ENCODE assay signal across 2 cellular contexts in the genomic region with DNA sequence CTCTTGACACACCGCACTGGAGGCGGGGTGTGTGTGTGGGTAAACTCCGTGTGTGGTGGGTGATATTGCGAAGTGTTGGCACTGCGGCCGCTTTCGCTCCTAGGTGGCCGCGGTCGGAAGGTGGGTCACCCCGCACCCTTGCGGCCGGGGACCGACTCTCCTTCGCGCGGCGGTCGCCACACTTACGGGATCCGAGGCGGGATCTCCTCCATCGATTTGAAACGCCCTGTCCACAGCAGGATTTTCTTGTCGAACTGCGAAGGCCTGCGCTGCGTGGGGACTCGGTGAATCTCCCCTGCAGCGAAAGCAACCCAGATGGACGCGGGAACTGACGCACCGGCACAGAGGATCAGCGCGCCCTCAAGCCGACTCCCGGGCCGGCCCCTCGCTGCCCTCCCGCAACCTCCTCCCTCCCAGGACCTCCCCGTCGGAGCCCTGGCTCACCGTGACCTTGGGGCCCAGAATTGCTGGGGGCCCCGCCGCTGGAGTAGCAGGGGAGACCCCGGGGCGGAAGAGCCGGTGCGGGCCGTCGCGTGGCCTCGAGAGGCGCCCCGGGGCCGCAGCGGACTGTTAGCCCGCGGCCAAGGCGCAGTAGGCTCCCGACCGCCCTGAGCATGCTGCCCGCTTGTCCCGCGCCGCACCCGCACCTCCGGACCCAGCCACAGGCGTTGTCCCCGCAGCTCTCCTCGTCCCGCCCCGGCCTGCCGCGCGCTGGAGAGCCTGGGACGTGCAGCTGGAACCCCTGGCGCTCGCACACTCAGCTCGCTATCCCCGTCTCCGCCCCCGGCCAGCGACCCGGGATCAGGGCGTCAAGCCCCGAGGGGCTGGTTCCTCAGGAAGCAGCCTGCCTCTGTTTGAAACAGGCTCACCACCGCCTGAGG.
TF ChIP-seq lines count a peak whose summit lies in the region.

A gene (minus strand): TSS at position 759 of the 881 bp plus-strand sequence. CDS start 143 bp downstream, at position 616.

TF ChIP-seq in IMR-90, 13 proteins besides CTCF, POLR2A, EP300 and RAD21:
- TF ChIP-seq MAFK (IDR thresholded peaks at IDR 0.05; ENCODE audit: low read depth, low read length) (no peak), CHD1 (IDR thresholded peaks at IDR 0.05; ENCODE audit: low read depth, low read length) (no peak), NFE2L2 (IDR thresholded peaks at IDR 0.05; ENCODE audit: low read depth, low read length) (no peak)

TF ChIP-seq in HepG2, 621 proteins besides CTCF, POLR2A, EP300 and RAD21 (continues in another document):
- TF ChIP-seq ZNF816 (CRISPR knock-in tag; IDR thresholded peaks at IDR 0.05; ENCODE audit: borderline replicate concordance) (no peak), GTF3A (CRISPR knock-in tag; conservative IDR thresholded peaks at IDR 0.05) (peak; percentile 68; the same call in 1 of the 2 replicates), GABPB1 (CRISPR knock-in tag; IDR thresholded peaks at IDR 0.05) (peak; percentile 34; the same call in 1 of the 2 replicates), RFX1 (IDR thresholded peaks at IDR 0.05) (no peak), ZNF672 (CRISPR knock-in tag; IDR thresholded peaks at IDR 0.05) (no peak), ZFX (CRISPR knock-in tag; IDR thresholded peaks at IDR 0.05; ENCODE audit: low read depth) (peak; percentile 43; the same call in 1 of the 2 replicates), ZNF543 (CRISPR knock-in tag; IDR thresholded peaks at IDR 0.05) (0 out of 2 replicates have a peak, but pooled peaks have one; percentile 13), ZNF160 (CRISPR knock-in tag; IDR thresholded peaks at IDR 0.05) (no peak), MTA1 (CRISPR knock-in tag; IDR thresholded peaks at IDR 0.05; ENCODE audit: borderline replicate concordance) (peak; percentile 66; the same call in 1 of the 2 replicates), CCAR2 (optimal IDR thresholded peaks at IDR 0.05; ENCODE audit: low read depth, low read length) (no peak), ZNF326 (CRISPR knock-in tag; IDR thresholded peaks at IDR 0.05; ENCODE audit: borderline replicate concordance) (no peak), ZNF891 (CRISPR knock-in tag; IDR thresholded peaks at IDR 0.05) (peak; percentile 42; the same call in 1 of the 2 replicates), THAP11 (CRISPR knock-in tag; IDR thresholded peaks at IDR 0.05) (no peak), ZNF274 (CRISPR knock-in tag; IDR thresholded peaks at IDR 0.05) (peak; percentile 42; the same call in 1 of the 2 replicates), ARNTL (CRISPR knock-in tag; IDR thresholded peaks at IDR 0.05) (peak; percentile 29; the same call in 1 of the 2 replicates)
- TF ChIP-seq, protein P1, sequence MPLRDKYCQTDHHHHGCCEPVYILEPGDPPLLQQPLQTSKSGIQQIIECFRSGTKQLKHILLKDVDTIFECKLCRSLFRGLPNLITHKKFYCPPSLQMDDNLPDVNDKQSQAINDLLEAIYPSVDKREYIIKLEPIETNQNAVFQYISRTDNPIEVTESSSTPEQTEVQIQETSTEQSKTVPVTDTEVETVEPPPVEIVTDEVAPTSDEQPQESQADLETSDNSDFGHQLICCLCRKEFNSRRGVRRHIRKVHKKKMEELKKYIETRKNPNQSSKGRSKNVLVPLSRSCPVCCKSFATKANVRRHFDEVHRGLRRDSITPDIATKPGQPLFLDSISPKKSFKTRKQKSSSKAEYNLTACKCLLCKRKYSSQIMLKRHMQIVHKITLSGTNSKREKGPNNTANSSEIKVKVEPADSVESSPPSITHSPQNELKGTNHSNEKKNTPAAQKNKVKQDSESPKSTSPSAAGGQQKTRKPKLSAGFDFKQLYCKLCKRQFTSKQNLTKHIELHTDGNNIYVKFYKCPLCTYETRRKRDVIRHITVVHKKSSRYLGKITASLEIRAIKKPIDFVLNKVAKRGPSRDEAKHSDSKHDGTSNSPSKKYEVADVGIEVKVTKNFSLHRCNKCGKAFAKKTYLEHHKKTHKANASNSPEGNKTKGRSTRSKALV (CRISPR knock-in tag; IDR thresholded peaks at IDR 0.05), result peak; percentile 96
- TF ChIP-seq, protein P2, sequence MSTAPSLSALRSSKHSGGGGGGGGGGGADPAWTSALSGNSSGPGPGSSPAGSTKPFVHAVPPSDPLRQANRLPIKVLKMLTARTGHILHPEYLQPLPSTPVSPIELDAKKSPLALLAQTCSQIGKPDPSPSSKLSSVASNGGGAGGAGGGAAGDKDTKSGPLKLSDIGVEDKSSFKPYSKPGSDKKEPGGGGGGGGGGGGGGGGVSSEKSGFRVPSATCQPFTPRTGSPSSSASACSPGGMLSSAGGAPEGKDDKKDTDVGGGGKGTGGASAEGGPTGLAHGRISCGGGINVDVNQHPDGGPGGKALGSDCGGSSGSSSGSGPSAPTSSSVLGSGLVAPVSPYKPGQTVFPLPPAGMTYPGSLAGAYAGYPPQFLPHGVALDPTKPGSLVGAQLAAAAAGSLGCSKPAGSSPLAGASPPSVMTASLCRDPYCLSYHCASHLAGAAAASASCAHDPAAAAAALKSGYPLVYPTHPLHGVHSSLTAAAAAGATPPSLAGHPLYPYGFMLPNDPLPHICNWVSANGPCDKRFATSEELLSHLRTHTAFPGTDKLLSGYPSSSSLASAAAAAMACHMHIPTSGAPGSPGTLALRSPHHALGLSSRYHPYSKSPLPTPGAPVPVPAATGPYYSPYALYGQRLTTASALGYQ (CRISPR knock-in tag; IDR thresholded peaks at IDR 0.05), result no peak
- TF ChIP-seq, protein P3, sequence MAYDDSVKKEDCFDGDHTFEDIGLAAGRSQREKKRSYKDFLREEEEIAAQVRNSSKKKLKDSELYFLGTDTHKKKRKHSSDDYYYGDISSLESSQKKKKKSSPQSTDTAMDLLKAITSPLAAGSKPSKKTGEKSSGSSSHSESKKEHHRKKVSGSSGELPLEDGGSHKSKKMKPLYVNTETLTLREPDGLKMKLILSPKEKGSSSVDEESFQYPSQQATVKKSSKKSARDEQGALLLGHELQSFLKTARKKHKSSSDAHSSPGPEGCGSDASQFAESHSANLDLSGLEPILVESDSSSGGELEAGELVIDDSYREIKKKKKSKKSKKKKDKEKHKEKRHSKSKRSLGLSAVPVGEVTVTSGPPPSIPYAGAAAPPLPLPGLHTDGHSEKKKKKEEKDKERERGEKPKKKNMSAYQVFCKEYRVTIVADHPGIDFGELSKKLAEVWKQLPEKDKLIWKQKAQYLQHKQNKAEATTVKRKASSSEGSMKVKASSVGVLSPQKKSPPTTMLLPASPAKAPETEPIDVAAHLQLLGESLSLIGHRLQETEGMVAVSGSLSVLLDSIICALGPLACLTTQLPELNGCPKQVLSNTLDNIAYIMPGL (CRISPR knock-in tag; IDR thresholded peaks at IDR 0.05; ENCODE audit: borderline replicate concordance in 1 of 2, low read depth in 1 of 2), result peak in 1 of 2 experiments; percentile 52; a peak in 1 of 4 replicates
- TF ChIP-seq, protein P4, sequence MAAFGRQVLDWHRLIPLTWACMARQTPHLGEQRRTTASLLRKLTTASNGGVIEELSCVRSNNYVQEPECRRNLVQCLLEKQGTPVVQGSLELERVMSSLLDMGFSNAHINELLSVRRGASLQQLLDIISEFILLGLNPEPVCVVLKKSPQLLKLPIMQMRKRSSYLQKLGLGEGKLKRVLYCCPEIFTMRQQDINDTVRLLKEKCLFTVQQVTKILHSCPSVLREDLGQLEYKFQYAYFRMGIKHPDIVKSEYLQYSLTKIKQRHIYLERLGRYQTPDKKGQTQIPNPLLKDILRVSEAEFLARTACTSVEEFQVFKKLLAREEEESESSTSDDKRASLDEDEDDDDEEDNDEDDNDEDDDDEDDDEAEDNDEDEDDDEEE (CRISPR knock-in tag; IDR thresholded peaks at IDR 0.05), result peak; percentile 47; the same call in 1 of the 2 replicates
- TF ChIP-seq, protein P5, sequence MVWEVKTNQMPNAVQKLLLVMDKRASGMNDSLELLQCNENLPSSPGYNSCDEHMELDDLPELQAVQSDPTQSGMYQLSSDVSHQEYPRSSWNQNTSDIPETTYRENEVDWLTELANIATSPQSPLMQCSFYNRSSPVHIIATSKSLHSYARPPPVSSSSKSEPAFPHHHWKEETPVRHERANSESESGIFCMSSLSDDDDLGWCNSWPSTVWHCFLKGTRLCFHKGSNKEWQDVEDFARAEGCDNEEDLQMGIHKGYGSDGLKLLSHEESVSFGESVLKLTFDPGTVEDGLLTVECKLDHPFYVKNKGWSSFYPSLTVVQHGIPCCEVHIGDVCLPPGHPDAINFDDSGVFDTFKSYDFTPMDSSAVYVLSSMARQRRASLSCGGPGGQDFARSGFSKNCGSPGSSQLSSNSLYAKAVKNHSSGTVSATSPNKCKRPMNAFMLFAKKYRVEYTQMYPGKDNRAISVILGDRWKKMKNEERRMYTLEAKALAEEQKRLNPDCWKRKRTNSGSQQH (CRISPR knock-in tag; IDR thresholded peaks at IDR 0.05; ENCODE audit: low read depth), result no peak
- TF ChIP-seq, protein P6, sequence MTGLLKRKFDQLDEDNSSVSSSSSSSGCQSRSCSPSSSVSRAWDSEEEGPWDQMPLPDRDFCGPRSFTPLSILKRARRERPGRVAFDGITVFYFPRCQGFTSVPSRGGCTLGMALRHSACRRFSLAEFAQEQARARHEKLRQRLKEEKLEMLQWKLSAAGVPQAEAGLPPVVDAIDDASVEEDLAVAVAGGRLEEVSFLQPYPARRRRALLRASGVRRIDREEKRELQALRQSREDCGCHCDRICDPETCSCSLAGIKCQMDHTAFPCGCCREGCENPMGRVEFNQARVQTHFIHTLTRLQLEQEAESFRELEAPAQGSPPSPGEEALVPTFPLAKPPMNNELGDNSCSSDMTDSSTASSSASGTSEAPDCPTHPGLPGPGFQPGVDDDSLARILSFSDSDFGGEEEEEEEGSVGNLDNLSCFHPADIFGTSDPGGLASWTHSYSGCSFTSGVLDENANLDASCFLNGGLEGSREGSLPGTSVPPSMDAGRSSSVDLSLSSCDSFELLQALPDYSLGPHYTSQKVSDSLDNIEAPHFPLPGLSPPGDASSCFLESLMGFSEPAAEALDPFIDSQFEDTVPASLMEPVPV (CRISPR knock-in tag; IDR thresholded peaks at IDR 0.05), result peak; percentile 31; the same call in 1 of the 2 replicates
- TF ChIP-seq, protein P7, sequence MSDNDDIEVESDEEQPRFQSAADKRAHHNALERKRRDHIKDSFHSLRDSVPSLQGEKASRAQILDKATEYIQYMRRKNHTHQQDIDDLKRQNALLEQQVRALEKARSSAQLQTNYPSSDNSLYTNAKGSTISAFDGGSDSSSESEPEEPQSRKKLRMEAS (IDR thresholded peaks at IDR 0.05), result no peak
- TF ChIP-seq, protein P8, sequence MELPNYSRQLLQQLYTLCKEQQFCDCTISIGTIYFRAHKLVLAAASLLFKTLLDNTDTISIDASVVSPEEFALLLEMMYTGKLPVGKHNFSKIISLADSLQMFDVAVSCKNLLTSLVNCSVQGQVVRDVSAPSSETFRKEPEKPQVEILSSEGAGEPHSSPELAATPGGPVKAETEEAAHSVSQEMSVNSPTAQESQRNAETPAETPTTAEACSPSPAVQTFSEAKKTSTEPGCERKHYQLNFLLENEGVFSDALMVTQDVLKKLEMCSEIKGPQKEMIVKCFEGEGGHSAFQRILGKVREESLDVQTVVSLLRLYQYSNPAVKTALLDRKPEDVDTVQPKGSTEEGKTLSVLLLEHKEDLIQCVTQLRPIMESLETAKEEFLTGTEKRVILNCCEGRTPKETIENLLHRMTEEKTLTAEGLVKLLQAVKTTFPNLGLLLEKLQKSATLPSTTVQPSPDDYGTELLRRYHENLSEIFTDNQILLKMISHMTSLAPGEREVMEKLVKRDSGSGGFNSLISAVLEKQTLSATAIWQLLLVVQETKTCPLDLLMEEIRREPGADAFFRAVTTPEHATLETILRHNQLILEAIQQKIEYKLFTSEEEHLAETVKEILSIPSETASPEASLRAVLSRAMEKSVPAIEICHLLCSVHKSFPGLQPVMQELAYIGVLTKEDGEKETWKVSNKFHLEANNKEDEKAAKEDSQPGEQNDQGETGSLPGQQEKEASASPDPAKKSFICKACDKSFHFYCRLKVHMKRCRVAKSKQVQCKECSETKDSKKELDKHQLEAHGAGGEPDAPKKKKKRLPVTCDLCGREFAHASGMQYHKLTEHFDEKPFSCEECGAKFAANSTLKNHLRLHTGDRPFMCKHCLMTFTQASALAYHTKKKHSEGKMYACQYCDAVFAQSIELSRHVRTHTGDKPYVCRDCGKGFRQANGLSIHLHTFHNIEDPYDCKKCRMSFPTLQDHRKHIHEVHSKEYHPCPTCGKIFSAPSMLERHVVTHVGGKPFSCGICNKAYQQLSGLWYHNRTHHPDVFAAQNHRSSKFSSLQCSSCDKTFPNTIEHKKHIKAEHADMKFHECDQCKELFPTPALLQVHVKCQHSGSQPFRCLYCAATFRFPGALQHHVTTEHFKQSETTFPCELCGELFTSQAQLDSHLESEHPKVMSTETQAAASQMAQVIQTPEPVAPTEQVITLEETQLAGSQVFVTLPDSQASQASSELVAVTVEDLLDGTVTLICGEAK (IDR thresholded peaks at IDR 0.05), result no peak
- TF ChIP-seq, protein P8 (CRISPR knock-in tag; IDR thresholded peaks at IDR 0.05), result peak; percentile 43; the same call in 1 of the 2 replicates
- TF ChIP-seq, protein P9, sequence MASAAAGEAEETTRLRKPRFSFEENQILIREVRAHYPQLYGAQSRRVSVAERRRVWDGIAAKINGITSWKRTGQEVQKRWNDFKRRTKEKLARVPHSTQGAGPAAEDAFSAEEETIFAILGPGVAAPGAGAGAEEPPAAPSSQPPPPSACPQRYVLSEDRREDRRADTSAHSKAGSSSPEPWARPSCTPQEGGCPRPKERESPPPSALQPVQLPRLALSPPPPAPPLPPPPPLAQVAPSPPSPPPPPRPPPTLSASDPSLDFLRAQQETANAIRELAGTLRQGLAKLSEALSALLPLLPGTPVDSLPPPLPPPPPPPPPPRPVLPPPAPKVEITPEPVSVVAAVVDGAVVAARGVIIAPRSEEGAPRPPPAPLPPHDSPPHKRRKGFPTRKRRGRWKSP (CRISPR knock-in tag; IDR thresholded peaks at IDR 0.05), result peak; percentile 45; the same call in 1 of the 2 replicates
